ENCODE assay signal across 14 cellular contexts in the genomic region with DNA sequence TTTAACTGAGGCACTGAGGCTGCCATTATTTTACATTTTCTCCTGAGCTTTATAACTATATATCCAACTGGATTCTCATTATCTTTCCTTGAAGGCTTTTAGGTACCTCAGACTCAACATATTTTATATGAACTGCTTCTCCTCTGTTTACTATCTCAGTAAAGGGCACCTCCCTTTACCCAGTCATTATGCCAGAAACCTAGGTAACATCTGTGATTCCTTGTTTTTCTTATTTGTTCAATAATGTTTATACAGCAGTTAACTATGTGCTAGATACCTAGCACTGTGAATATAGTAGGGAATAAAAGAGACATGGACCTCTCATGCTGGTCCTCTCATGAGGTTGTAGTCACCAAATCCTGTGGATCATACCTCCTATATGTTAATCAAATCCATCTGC. TPM values are rescaled to one million over a fixed set of nuclear protein-coding genes. Genes with fewer than 3 reads are reported as not detected.
A peak's percentile ranks its signal among the peaks of the same experiment; 100 is the strongest.
DNase-seq lines count a peak whose midpoint lies in the region; ATAC-seq, FAIRE-seq and TF ChIP-seq lines count a peak whose summit lies in the region.
"Had no signal": no experiment of that assay in that cellular context is flagged by ENCODE, and none has a peak within 500 bp of the region (broad histone marks: within the 10 kb centered on the region; RNA-seq: fewer than 3 reads in every experiment).

No MANE protein-coding gene starts in this region.

- peaks cover 11% of the 10 kb centered on the region for H3K4me1 Mint-ChIP-seq in activated CD8-positive, alpha-beta T cell treated with anti-CD3 and anti-CD28 coated beads for 36 hours (ENCODE audit: low read depth)

- CTCF ChIA-PET in activated CD8-positive, alpha-beta T cell treated with anti-CD3 and anti-CD28 coated beads for 36 hours (lab: Charles Lee) = no interaction called here

- H3K36me3 Mint-ChIP-seq in activated CD8-positive, alpha-beta T cell treated with anti-CD3 and anti-CD28 coated beads for 36 hours (ENCODE audit: low read depth) = no peaks in the 10 kb centered on the region

- no peak overlapping the region for H3K4me3 ChIP-seq in mucosa of descending colon
- H3K4me3 ChIP-seq: K562 had no signal

- no peaks in the 10 kb centered on the region for H3K9me3 ChIP-seq in mucosa of descending colon

- TF ChIP-seq CTCF in mucosa of descending colon (IDR thresholded peaks at IDR 0.05) (no peak), D721Med (IDR thresholded peaks at IDR 0.05; ENCODE audit: insufficient read depth, missing control alignments) (no peak)
- no peak for TF ChIP-seq CTCF in activated CD8-positive, alpha-beta T cell treated with anti-CD3 and anti-CD28 coated beads for 36 hours (IDR thresholded peaks at IDR 0.05)

- intact Hi-C loops in mucosa of descending colon (cut with DNase I, micrococcal nuclease) = no loop called here
- intact Hi-C loops in activated CD8-positive, alpha-beta T cell treated with anti-CD3 and anti-CD28 coated beads for 36 hours (cut with micrococcal nuclease) = no loop called here

- no peaks in the 10 kb centered on the region for H3K27me3 Mint-ChIP-seq in activated CD8-positive, alpha-beta T cell treated with anti-CD3 and anti-CD28 coated beads for 36 hours
- H3K27me3 Mint-ChIP-seq: CD4-positive, CD25-positive, alpha-beta regulatory T cell had no signal

- DNase-seq in COR-L47 (lab: John Stamatoyannopoulos, UW) = peak; percentile 11
- DNase-seq in NCI-H146 (lab: John Stamatoyannopoulos, UW) = peak; percentile 30
- peak; percentile 72 for DNase-seq in NCI-H774 (lab: John Stamatoyannopoulos, UW)
- no peak for DNase-seq in mucosa of descending colon
- DNase-seq in activated CD8-positive, alpha-beta T cell treated with anti-CD3 and anti-CD28 coated beads for 36 hours = no peak
- no peak for DNase-seq in D721Med (ENCODE audit: insufficient read length, low spot score)
- DNase-seq: AML-193; Calu3; CD4-positive, CD25-positive, alpha-beta regulatory T cell; HFFc6; NCI-H1048; PC-3 had no signal

- ATAC-seq in mucosa of descending colon = peak; percentile 85
- ATAC-seq in esophagus mucosa = no peak
- no peak for ATAC-seq in activated CD8-positive, alpha-beta T cell treated with anti-CD3 and anti-CD28 coated beads for 36 hours
- ATAC-seq: K562, PC-3 had no signal

- no peak for FAIRE-seq in D721Med (lab: Jason Lieb, UNC)
- FAIRE-seq: K562 had no signal

- H3K4me1 ChIP-seq in mucosa of descending colon (ENCODE audit: low read depth) = peaks cover 3% of the 10 kb centered on the region

- H3K9me3 Mint-ChIP-seq in activated CD8-positive, alpha-beta T cell treated with anti-CD3 and anti-CD28 coated beads for 36 hours = no peaks in the 10 kb centered on the region
- H3K9me3 Mint-ChIP-seq: CD4-positive, CD25-positive, alpha-beta regulatory T cell; HFFc6 had no signal

- H3K36me3 ChIP-seq in mucosa of descending colon (ENCODE audit: low read depth) = no peaks in the 10 kb centered on the region

- no peak overlapping the region for H3K4me3 Mint-ChIP-seq in activated CD8-positive, alpha-beta T cell treated with anti-CD3 and anti-CD28 coated beads for 36 hours
- H3K4me3 Mint-ChIP-seq: CD4-positive, CD25-positive, alpha-beta regulatory T cell; HFFc6 had no signal

- no peak overlapping the region for H3K27ac Mint-ChIP-seq in activated CD8-positive, alpha-beta T cell treated with anti-CD3 and anti-CD28 coated beads for 36 hours
- H3K27ac Mint-ChIP-seq: CD4-positive, CD25-positive, alpha-beta regulatory T cell; HFFc6 had no signal

- POLR2A ChIA-PET in activated CD8-positive, alpha-beta T cell treated with anti-CD3 and anti-CD28 coated beads for 36 hours (lab: Charles Lee) = interaction anchor here (0.6 kb wide), 1 partner anchor 63 kb away, joined by 3 read pairs; no protein-coding TSS in a partner anchor

RNA-seq across cellular contexts. Expression of gene PPP1R12B, which starts 25.6 kb away (rescaled TPM):
- total RNA-seq in mucosa of descending colon (100 to 1,000 TPM in 1 of 3 donors, 10 to 100 TPM in 2; 80.9 to 655 (median 89.0) TPM), esophagus mucosa (12.8 TPM)
- total RNA-seq in activated CD8-positive, alpha-beta T cell treated with anti-CD3 and anti-CD28 coated beads for 36 hours = 10 to 100 TPM; 13.0 to 14.1 TPM

RNA-seq across cellular contexts. Expression of gene UBE2T, which starts 32.3 kb away (rescaled TPM):
- total RNA-seq in mucosa of descending colon = 10 to 100 TPM in 1 of 3 donors, 1 to 10 TPM in 2; 4.9 to 13.7 (median 6.7) TPM
- 9.2 TPM for total RNA-seq in esophagus mucosa
- total RNA-seq in activated CD8-positive, alpha-beta T cell treated with anti-CD3 and anti-CD28 coated beads for 36 hours = 100 to 1,000 TPM in 1 of 2 experiments, 10 to 100 TPM in 1; 99.8 to 102 TPM

Comparison
In these comparisons a context has a peak if more than half of its experiments do, and no peak if none do; other contexts are left out.
1. DNase-seq: peak in COR-L47 (single experiment), NCI-H146 (single experiment) and NCI-H774 (single experiment); none in mucosa of descending colon (0 of 3), activated CD8-positive, alpha-beta T cell treated with anti-CD3 and anti-CD28 coated beads for 36 hours (single experiment) and D721Med (single experiment).